ENCODE assay signal across 1 cellular context in genomic region chr5:126998201-126998631, GRCh38.
A peak's percentile ranks its signal among the peaks of the same experiment; 100 is the strongest.
TF ChIP-seq lines count a peak whose summit lies in the region.

No MANE protein-coding gene starts in this region.

TF ChIP-seq in K562, 482 proteins besides CTCF, POLR2A, EP300 and RAD21 (continued from another document):
- TF ChIP-seq MAFG (tag; conservative IDR thresholded peaks at IDR 0.05) (peak; percentile 76), MBD2 (IDR thresholded peaks at IDR 0.05; ENCODE audit: borderline replicate concordance, low read depth) (0 out of 2 replicates have a peak, but pooled peaks have one; percentile 19), NR2C2 (CRISPR knock-in tag; IDR thresholded peaks at IDR 0.05) (no peak), NR2C2 (tag; IDR thresholded peaks at IDR 0.05) (peak; percentile 32; the same call in 1 of the 2 replicates), IRF2 (CRISPR knock-in tag; IDR thresholded peaks at IDR 0.05) (no peak), ZNF282 (CRISPR knock-in tag; IDR thresholded peaks at IDR 0.05) (no peak), TEAD4 (IDR thresholded peaks at IDR 0.05; ENCODE audit: low read length) (peak; percentile 68), TEAD4 (CRISPR knock-in tag; IDR thresholded peaks at IDR 0.05; ENCODE audit: borderline replicate concordance) (no peak), TRIM24 (IDR thresholded peaks at IDR 0.05) (0 out of 4 replicates have a peak, but pooled peaks of 1 of the 2 experiments have one; percentile 13), NCOA1 (IDR thresholded peaks at IDR 0.05; ENCODE audit: low read depth) (0 out of 2 replicates have a peak, but pooled peaks have one; percentile 13), ZNF699 (CRISPR knock-in tag; IDR thresholded peaks at IDR 0.05; ENCODE audit: insufficient replicate concordance) (no peak), TFAM (CRISPR knock-in tag; conservative IDR thresholded peaks at IDR 0.05) (no peak), XRCC3 (IDR thresholded peaks at IDR 0.05) (no peak), PRDM10 (IDR thresholded peaks at IDR 0.05; ENCODE audit: partially characterized antibody) (peak; percentile 14), ZFP91 (CRISPR knock-in tag; IDR thresholded peaks at IDR 0.05) (no peak), MLLT1 (IDR thresholded peaks at IDR 0.05) (peak in 1 of 2 experiments; percentile 58; a peak in 1 of 4 replicates), PHB (CRISPR knock-in tag; IDR thresholded peaks at IDR 0.05) (no peak), RAD51 (IDR thresholded peaks at IDR 0.05; ENCODE audit: borderline replicate concordance, low read depth) (peak; percentile 15; the same call in 1 of the 2 replicates), MTA2 (IDR thresholded peaks at IDR 0.05; ENCODE audit: low read depth) (peak; percentile 54)
- TF ChIP-seq, protein P1, sequence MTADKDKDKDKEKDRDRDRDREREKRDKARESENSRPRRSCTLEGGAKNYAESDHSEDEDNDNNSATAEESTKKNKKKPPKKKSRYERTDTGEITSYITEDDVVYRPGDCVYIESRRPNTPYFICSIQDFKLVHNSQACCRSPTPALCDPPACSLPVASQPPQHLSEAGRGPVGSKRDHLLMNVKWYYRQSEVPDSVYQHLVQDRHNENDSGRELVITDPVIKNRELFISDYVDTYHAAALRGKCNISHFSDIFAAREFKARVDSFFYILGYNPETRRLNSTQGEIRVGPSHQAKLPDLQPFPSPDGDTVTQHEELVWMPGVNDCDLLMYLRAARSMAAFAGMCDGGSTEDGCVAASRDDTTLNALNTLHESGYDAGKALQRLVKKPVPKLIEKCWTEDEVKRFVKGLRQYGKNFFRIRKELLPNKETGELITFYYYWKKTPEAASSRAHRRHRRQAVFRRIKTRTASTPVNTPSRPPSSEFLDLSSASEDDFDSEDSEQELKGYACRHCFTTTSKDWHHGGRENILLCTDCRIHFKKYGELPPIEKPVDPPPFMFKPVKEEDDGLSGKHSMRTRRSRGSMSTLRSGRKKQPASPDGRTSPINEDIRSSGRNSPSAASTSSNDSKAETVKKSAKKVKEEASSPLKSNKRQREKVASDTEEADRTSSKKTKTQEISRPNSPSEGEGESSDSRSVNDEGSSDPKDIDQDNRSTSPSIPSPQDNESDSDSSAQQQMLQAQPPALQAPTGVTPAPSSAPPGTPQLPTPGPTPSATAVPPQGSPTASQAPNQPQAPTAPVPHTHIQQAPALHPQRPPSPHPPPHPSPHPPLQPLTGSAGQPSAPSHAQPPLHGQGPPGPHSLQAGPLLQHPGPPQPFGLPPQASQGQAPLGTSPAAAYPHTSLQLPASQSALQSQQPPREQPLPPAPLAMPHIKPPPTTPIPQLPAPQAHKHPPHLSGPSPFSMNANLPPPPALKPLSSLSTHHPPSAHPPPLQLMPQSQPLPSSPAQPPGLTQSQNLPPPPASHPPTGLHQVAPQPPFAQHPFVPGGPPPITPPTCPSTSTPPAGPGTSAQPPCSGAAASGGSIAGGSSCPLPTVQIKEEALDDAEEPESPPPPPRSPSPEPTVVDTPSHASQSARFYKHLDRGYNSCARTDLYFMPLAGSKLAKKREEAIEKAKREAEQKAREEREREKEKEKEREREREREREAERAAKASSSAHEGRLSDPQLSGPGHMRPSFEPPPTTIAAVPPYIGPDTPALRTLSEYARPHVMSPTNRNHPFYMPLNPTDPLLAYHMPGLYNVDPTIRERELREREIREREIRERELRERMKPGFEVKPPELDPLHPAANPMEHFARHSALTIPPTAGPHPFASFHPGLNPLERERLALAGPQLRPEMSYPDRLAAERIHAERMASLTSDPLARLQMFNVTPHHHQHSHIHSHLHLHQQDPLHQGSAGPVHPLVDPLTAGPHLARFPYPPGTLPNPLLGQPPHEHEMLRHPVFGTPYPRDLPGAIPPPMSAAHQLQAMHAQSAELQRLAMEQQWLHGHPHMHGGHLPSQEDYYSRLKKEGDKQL (CRISPR knock-in tag; IDR thresholded peaks at IDR 0.05; ENCODE audit: borderline replicate concordance): no peak
- TF ChIP-seq, protein P2, sequence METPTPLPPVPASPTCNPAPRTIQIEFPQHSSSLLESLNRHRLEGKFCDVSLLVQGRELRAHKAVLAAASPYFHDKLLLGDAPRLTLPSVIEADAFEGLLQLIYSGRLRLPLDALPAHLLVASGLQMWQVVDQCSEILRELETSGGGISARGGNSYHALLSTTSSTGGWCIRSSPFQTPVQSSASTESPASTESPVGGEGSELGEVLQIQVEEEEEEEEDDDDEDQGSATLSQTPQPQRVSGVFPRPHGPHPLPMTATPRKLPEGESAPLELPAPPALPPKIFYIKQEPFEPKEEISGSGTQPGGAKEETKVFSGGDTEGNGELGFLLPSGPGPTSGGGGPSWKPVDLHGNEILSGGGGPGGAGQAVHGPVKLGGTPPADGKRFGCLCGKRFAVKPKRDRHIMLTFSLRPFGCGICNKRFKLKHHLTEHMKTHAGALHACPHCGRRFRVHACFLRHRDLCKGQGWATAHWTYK (CRISPR knock-in tag; IDR thresholded peaks at IDR 0.05): peak; percentile 63; the same call in 1 of the 2 replicates
